12 cellular contexts compared by ENCODE assay signal in genomic region chr5:132086277-132086794, GRCh38. TPM values are rescaled to one million over a fixed set of nuclear protein-coding genes. Genes with fewer than 3 reads are reported as not detected.
A peak's percentile ranks its signal among the peaks of the same experiment; 100 is the strongest.
DNase-seq lines count a peak whose midpoint lies in the region; ATAC-seq, FAIRE-seq and TF ChIP-seq lines count a peak whose summit lies in the region.
"Had no signal": no experiment of that assay in that cellular context is flagged by ENCODE, and none has a peak within 500 bp of the region (broad histone marks: within the 10 kb centered on the region; RNA-seq: fewer than 3 reads in every experiment).

No MANE protein-coding gene starts in this region.

- no peak overlapping the region for H3K4me3 Mint-ChIP-seq in activated T-helper 2 cell treated with anti-CD3 and anti-CD28 coated beads, Interferon-gamma antibody, Interleukin-2, Interleukin-4, amounts not matched to agents 10 μg/mL and 5 μg/mL and 100 μg/mL, durations not matched to agents 14 hours and 24 hours and 36 hours (ENCODE audit: low read depth)

- H3K9ac ChIP-seq in liver (ENCODE audit: low read depth in 1 of 2, low read length in 2 of 2), result no peak overlapping the region
- no peak overlapping the region for H3K9ac ChIP-seq in HepG2 (ENCODE audit: insufficient read depth, low read depth, low read length)

- CTCF ChIA-PET in HepG2 (lab: Yijun Ruan, JAX; ENCODE audit: low intra/inter-chr PET ratio, low total read pairs), result no interaction called here

- TF ChIP-seq RAD21 in liver (IDR thresholded peaks at IDR 0.05), result no peak
- TF ChIP-seq RAD21 in HepG2 (CRISPR knock-in tag; IDR thresholded peaks at IDR 0.05), result no peak

- H3K27ac Mint-ChIP-seq in activated T-helper 2 cell treated with anti-CD3 and anti-CD28 coated beads, Interferon-gamma antibody, Interleukin-2, Interleukin-4, amounts not matched to agents 10 μg/mL and 5 μg/mL and 100 μg/mL, durations not matched to agents 14 hours and 24 hours and 36 hours, result peak overlapping the region; percentile 51

- peaks cover 4% of the 10 kb centered on the region for H3K36me3 Mint-ChIP-seq in activated T-helper 2 cell treated with anti-CD3 and anti-CD28 coated beads, Interferon-gamma antibody, Interleukin-2, Interleukin-4, amounts not matched to agents 10 μg/mL and 5 μg/mL and 100 μg/mL, durations not matched to agents 14 hours and 24 hours and 36 hours (ENCODE audit: low read depth)

- no peaks in the 10 kb centered on the region for H3K27me3 Mint-ChIP-seq in activated T-helper 2 cell treated with anti-CD3 and anti-CD28 coated beads, Interferon-gamma antibody, Interleukin-2, Interleukin-4, amounts not matched to agents 10 μg/mL and 5 μg/mL and 100 μg/mL, durations not matched to agents 14 hours and 24 hours and 36 hours (ENCODE audit: low read depth)

- TF ChIP-seq EP300 in HepG2 (IDR thresholded peaks at IDR 0.05; ENCODE audit: low read depth in 2 of 2, low read length in 2 of 2) (no peak), HepG2 (CRISPR knock-in tag; IDR thresholded peaks at IDR 0.05; ENCODE audit: borderline replicate concordance) (no peak)

- ATAC-seq in HepG2 (no peak; the same call in 2 of the 3 replicates), aorta (ENCODE audit: low FRiP score) (peak; percentile 86), GM18873 (IDR thresholded peaks at IDR 0.05; ENCODE audit: low FRiP score, unreplicated experiment) (no peak)

- H3K4me3 ChIP-seq in liver (ENCODE audit: low read depth in 1 of 3, low read length in 3 of 3), result no peak overlapping the region
- H3K4me3 ChIP-seq in HepG2 (replicated peaks in 1 of 3; ENCODE audit: insufficient read depth in 1 of 3, low read depth in 2 of 3, low read length in 3 of 3), result no peak overlapping the region
- no peak overlapping the region for H3K4me3 ChIP-seq in left ventricle myocardium inferior
- no peak overlapping the region for H3K4me3 ChIP-seq in aorta (ENCODE audit: low read length in 2 of 2)

- H3K4me2 ChIP-seq in HepG2 (ENCODE audit: low read depth, low read length), result no peak overlapping the region

- no peak for DNase-seq in HepG2 (ENCODE audit: low spot score)
- no peak for DNase-seq in activated T-helper 2 cell treated with anti-CD3 and anti-CD28 coated beads, Interferon-gamma antibody, Interleukin-2, Interleukin-4, amounts not matched to agents 10 μg/mL and 5 μg/mL and 100 μg/mL, durations not matched to agents 14 hours and 24 hours and 36 hours (ENCODE audit: low spot score)
- DNase-seq in left ventricle myocardium inferior, result peak; percentile 74
- DNase-seq in aorta, result peak; percentile 87 to 90
- DNase-seq in activated gamma-delta T cell treated with Interleukin-2 at 50 U/mL for 16 hours, result no peak
- DNase-seq in NOMO-1 treated with dmso at 0.1 percent for 144 hours (lab: John Stamatoyannopoulos, UW; ENCODE audit: unreplicated experiment), result no peak
- DNase-seq: activated naive CD4-positive, alpha-beta T cell treated with Interleukin-2 at 50 U/mL for 16 hours; NCI-H748 treated with DMSO at 0.1 percent for 48 hours had no signal

- peaks cover 9% of the 10 kb centered on the region for H3K9me3 Mint-ChIP-seq in activated T-helper 2 cell treated with anti-CD3 and anti-CD28 coated beads, Interferon-gamma antibody, Interleukin-2, Interleukin-4, amounts not matched to agents 10 μg/mL and 5 μg/mL and 100 μg/mL, durations not matched to agents 14 hours and 24 hours and 36 hours

- intact Hi-C loops in HepG2 (cut with micrococcal nuclease; ENCODE audit: unreplicated experiment) (no loop called here), left ventricle myocardium inferior (cut with micrococcal nuclease) (no loop called here), aorta (cut with DNase I) (no loop called here)
- intact Hi-C loops in activated T-helper 2 cell treated with anti-CD3 and anti-CD28 coated beads, Interferon-gamma antibody, Interleukin-2, Interleukin-4, amounts not matched to agents 10 μg/mL and 5 μg/mL and 100 μg/mL, durations not matched to agents 14 hours and 24 hours and 36 hours (cut with micrococcal nuclease), result no loop called here

- H3K27me3 ChIP-seq in liver (ENCODE audit: control insufficient read depth in 4 of 4, insufficient read depth in 4 of 4, low read length in 3 of 4) (no peaks in the 10 kb centered on the region), HepG2 (ENCODE audit: control insufficient read depth in 1 of 2, insufficient read depth in 2 of 2, low read length in 2 of 2) (peaks cover 2 to 25% of the 10 kb centered on the region in 2 experiments; a peak in 2 of 5 replicates), left ventricle myocardium inferior (ENCODE audit: low read depth) (no peaks in the 10 kb centered on the region), aorta (ENCODE audit: control insufficient read depth in 1 of 2, insufficient read depth in 2 of 2, low read length in 1 of 2) (no peaks in the 10 kb centered on the region)

- 76% methylated on average over 2 of the region's 2 CpGs for WGBS in liver
- WGBS in HepG2 (ENCODE audit: low lambda C conversion rate), result 0% methylated on average over 2 of the region's 2 CpGs
- WGBS in aorta, 2 donors, result 3 to 4% methylated on average over 2 of the region's 2 CpGs

- H3K9me3 ChIP-seq in liver (ENCODE audit: control insufficient read depth in 4 of 4, low read length in 3 of 4) (no peaks in the 10 kb centered on the region), HepG2 (ENCODE audit: low read length) (no peaks in the 10 kb centered on the region), left ventricle myocardium inferior (replicated peaks) (no peaks in the 10 kb centered on the region), aorta (ENCODE audit: control insufficient read depth, low read length) (no peaks in the 10 kb centered on the region)

- TF ChIP-seq CTCF in liver (IDR thresholded peaks at IDR 0.05; ENCODE audit: low read depth, low read length, missing input control) (no peak), HepG2 (CRISPR knock-in tag; IDR thresholded peaks at IDR 0.05) (no peak), left ventricle myocardium inferior (IDR thresholded peaks at IDR 0.05; ENCODE audit: borderline replicate concordance) (no peak)

- BruUV-seq in HepG2 (replicated peaks; lab: Mats Ljungman, UMichigan), result no TSS peak

- in situ Hi-C loops in HepG2 (cut with HindIII; ENCODE audit: extremely low pct_ligation_motif_present, low pct_unique_long_range_greater_than_20kb), result no loop called here

- H3K27ac ChIP-seq in liver (ENCODE audit: low read depth in 1 of 2, low read length in 2 of 2), result no peak overlapping the region
- H3K27ac ChIP-seq in HepG2 (ENCODE audit: extremely low read length, insufficient read depth, low read length), result no peak overlapping the region
- peak overlapping the region; percentile 63 for H3K27ac ChIP-seq in left ventricle myocardium inferior (replicated peaks)
- peak overlapping the region in 1 of 2 donors; percentile 75 for H3K27ac ChIP-seq in aorta (ENCODE audit: low read depth in 1 of 2, low read length in 2 of 2)

- H3K36me3 ChIP-seq in liver (ENCODE audit: control insufficient read depth in 4 of 4, insufficient read depth in 3 of 4, low read depth in 1 of 4, low read length in 3 of 4) (no peaks in the 10 kb centered on the region), HepG2 (replicated peaks in 1 of 2; ENCODE audit: control insufficient read depth in 1 of 2, insufficient read depth in 2 of 2, low read length in 2 of 2) (no peaks in the 10 kb centered on the region), left ventricle myocardium inferior (no peaks in the 10 kb centered on the region), aorta (ENCODE audit: control insufficient read depth in 1 of 2, insufficient read depth in 2 of 2, low read length in 1 of 2) (no peaks in the 10 kb centered on the region)

- FAIRE-seq in HepG2 (lab: Jason Lieb, UNC), result no peak
- FAIRE-seq: D721Med had no signal

- no peaks in the 10 kb centered on the region for H4K20me1 ChIP-seq in HepG2 (ENCODE audit: insufficient read depth, low read length)

- TF ChIP-seq POLR2A in HepG2 (IDR thresholded peaks at IDR 0.05; ENCODE audit: insufficient read depth in 1 of 2, low read depth in 2 of 2, low read length in 2 of 2), result no peak

- H3K4me1 Mint-ChIP-seq in activated T-helper 2 cell treated with anti-CD3 and anti-CD28 coated beads, Interferon-gamma antibody, Interleukin-2, Interleukin-4, amounts not matched to agents 10 μg/mL and 5 μg/mL and 100 μg/mL, durations not matched to agents 14 hours and 24 hours and 36 hours (ENCODE audit: low read depth), result peaks cover 74% of the 10 kb centered on the region

- no peaks in the 10 kb centered on the region for H3K4me1 ChIP-seq in liver (ENCODE audit: control insufficient read depth in 4 of 4, insufficient read depth in 4 of 4, low read length in 3 of 4)
- H3K4me1 ChIP-seq in HepG2 (ENCODE audit: insufficient read depth, low read length), result no peaks in the 10 kb centered on the region
- peaks cover 29% of the 10 kb centered on the region for H3K4me1 ChIP-seq in left ventricle myocardium inferior
- peaks cover 3% of the 10 kb centered on the region in 2 donors for H3K4me1 ChIP-seq in aorta (ENCODE audit: control insufficient read depth in 1 of 2, insufficient read depth in 2 of 2, low read length in 2 of 2)

- POLR2A ChIA-PET in HepG2 (lab: Yijun Ruan, JAX), result no interaction called here

- H3K79me2 ChIP-seq in HepG2 (ENCODE audit: insufficient read depth, low read length), result no peaks in the 10 kb centered on the region

- H2AFZ ChIP-seq in HepG2 (ENCODE audit: low read length), result no peak overlapping the region

RNA-seq across cellular contexts. Expression of gene CSF2, which starts 12.7 kb away (rescaled TPM):
- total RNA-seq in liver, result not detected
- not detected for polyA plus RNA-seq in liver
- not detected in 2 replicates for total RNA-seq in HepG2 (2016; rRNA removed; fragmentation: Illumina TruSeq; extraction: Trizol)
- total RNA-seq in HepG2 (2016; cell fraction: cytosol; rRNA removed; fragmentation: Illumina TruSeq; extraction: Trizol; ENCODE audit: low read depth), result not detected in 2 replicates
- total RNA-seq in HepG2 (2016; cell fraction: insoluble cytoplasmic fraction; rRNA removed; fragmentation: Illumina TruSeq; extraction: Trizol), result not detected in 2 replicates
- not detected in 2 replicates for total RNA-seq in HepG2 (2016; cell fraction: membrane; rRNA removed; fragmentation: Illumina TruSeq; extraction: Trizol)
- not detected in 2 replicates for total RNA-seq in HepG2 (2016; cell fraction: nucleus; rRNA removed; fragmentation: Illumina TruSeq; extraction: Trizol)
- polyA plus RNA-seq in HepG2 (2011; rRNA removed), result not detected in 2 replicates
- not detected in 2 replicates for polyA plus RNA-seq in HepG2 (2011; cell fraction: cytosol; rRNA removed)
- not detected in 2 replicates for polyA plus RNA-seq in HepG2 (2011; cell fraction: nucleus; rRNA removed)
- not detected in 2 replicates for polyA plus RNA-seq in HepG2 (2012)
- polyA plus RNA-seq in HepG2 (2016; cell fraction: cytosol; fragmentation: Illumina TruSeq; extraction: Trizol; ENCODE audit: low read depth), result not detected in 2 replicates
- polyA plus RNA-seq in HepG2 (2016; cell fraction: insoluble cytoplasmic fraction; fragmentation: Illumina TruSeq; extraction: Trizol; ENCODE audit: low read depth), result not detected in 2 replicates
- polyA plus RNA-seq in HepG2 (2016; cell fraction: membrane; fragmentation: Illumina TruSeq; extraction: Trizol; ENCODE audit: low read depth), result not detected in 2 replicates
- polyA plus RNA-seq in HepG2 (2016; cell fraction: nucleus; fragmentation: Illumina TruSeq; extraction: Trizol; ENCODE audit: insufficient read depth, low read depth), result not detected in 2 replicates
- polyA minus RNA-seq in HepG2 (2011; rRNA and poly(A)+ RNA removed; ENCODE audit: low replicate concordance), result not detected in 2 replicates
- not detected in 2 replicates for polyA minus RNA-seq in HepG2 (2011; cell fraction: cytosol; rRNA and poly(A)+ RNA removed)
- polyA minus RNA-seq in HepG2 (2011; cell fraction: nucleus; rRNA and poly(A)+ RNA removed), result not detected in 2 replicates
- 764 and 772 TPM in 2 replicates for total RNA-seq in activated T-helper 2 cell treated with anti-CD3 and anti-CD28 coated beads, Interferon-gamma antibody, Interleukin-2, Interleukin-4, amounts not matched to agents 10 μg/mL and 5 μg/mL and 100 μg/mL, durations not matched to agents 14 hours and 24 hours and 36 hours
- total RNA-seq in left ventricle myocardium inferior, result not detected
- under 1 TPM in 1 of 2 donors, not detected in 1; 0.51 TPM for total RNA-seq in aorta
- not detected for polyA plus RNA-seq in aorta
- total RNA-seq: subcutaneous adipose tissue had no signal

RNA-seq across cellular contexts. Expression of gene IL3, which starts 25.9 kb away (rescaled TPM):
- total RNA-seq in liver, result not detected
- not detected for polyA plus RNA-seq in liver
- not detected in 2 replicates for total RNA-seq in HepG2 (2016; rRNA removed; fragmentation: Illumina TruSeq; extraction: Trizol)
- not detected in 2 replicates for total RNA-seq in HepG2 (2016; cell fraction: cytosol; rRNA removed; fragmentation: Illumina TruSeq; extraction: Trizol; ENCODE audit: low read depth)
- not detected in 2 replicates for total RNA-seq in HepG2 (2016; cell fraction: insoluble cytoplasmic fraction; rRNA removed; fragmentation: Illumina TruSeq; extraction: Trizol)
- total RNA-seq in HepG2 (2016; cell fraction: membrane; rRNA removed; fragmentation: Illumina TruSeq; extraction: Trizol), result not detected in 2 replicates
- total RNA-seq in HepG2 (2016; cell fraction: nucleus; rRNA removed; fragmentation: Illumina TruSeq; extraction: Trizol), result not detected in 2 replicates
- not detected in 2 replicates for polyA plus RNA-seq in HepG2 (2011; rRNA removed)
- not detected in 2 replicates for polyA plus RNA-seq in HepG2 (2011; cell fraction: cytosol; rRNA removed)
- polyA plus RNA-seq in HepG2 (2011; cell fraction: nucleus; rRNA removed), result not detected in 2 replicates
- not detected in 2 replicates for polyA plus RNA-seq in HepG2 (2012)
- polyA plus RNA-seq in HepG2 (2016; cell fraction: cytosol; fragmentation: Illumina TruSeq; extraction: Trizol; ENCODE audit: low read depth), result not detected in 2 replicates
- polyA plus RNA-seq in HepG2 (2016; cell fraction: insoluble cytoplasmic fraction; fragmentation: Illumina TruSeq; extraction: Trizol; ENCODE audit: low read depth), result not detected in 2 replicates
- polyA plus RNA-seq in HepG2 (2016; cell fraction: membrane; fragmentation: Illumina TruSeq; extraction: Trizol; ENCODE audit: low read depth), result not detected in 2 replicates
- not detected in 2 replicates for polyA plus RNA-seq in HepG2 (2016; cell fraction: nucleus; fragmentation: Illumina TruSeq; extraction: Trizol; ENCODE audit: insufficient read depth, low read depth)
- not detected in 2 replicates for polyA minus RNA-seq in HepG2 (2011; rRNA and poly(A)+ RNA removed; ENCODE audit: low replicate concordance)
- not detected in 2 replicates for polyA minus RNA-seq in HepG2 (2011; cell fraction: cytosol; rRNA and poly(A)+ RNA removed)
- not detected in 2 replicates for polyA minus RNA-seq in HepG2 (2011; cell fraction: nucleus; rRNA and poly(A)+ RNA removed)
- 140 and 142 TPM in 2 replicates for total RNA-seq in activated T-helper 2 cell treated with anti-CD3 and anti-CD28 coated beads, Interferon-gamma antibody, Interleukin-2, Interleukin-4, amounts not matched to agents 10 μg/mL and 5 μg/mL and 100 μg/mL, durations not matched to agents 14 hours and 24 hours and 36 hours
- total RNA-seq in left ventricle myocardium inferior, result not detected
- not detected for total RNA-seq in aorta
- not detected for polyA plus RNA-seq in aorta
- total RNA-seq: subcutaneous adipose tissue had no signal

Comparison
In these comparisons a context has a peak if more than half of its experiments do, and no peak if none do; other contexts are left out.
1. DNase-seq: peak in left ventricle myocardium inferior (single experiment) and aorta (2 of 2); none in HepG2 (single experiment), activated T-helper 2 cell treated with anti-CD3 and anti-CD28 coated beads, Interferon-gamma antibody, Interleukin-2, Interleukin-4, amounts not matched to agents 10 μg/mL and 5 μg/mL and 100 μg/mL, durations not matched to agents 14 hours and 24 hours and 36 hours (single experiment), activated gamma-delta T cell treated with Interleukin-2 at 50 U/mL for 16 hours (single experiment) and NOMO-1 treated with dmso at 0.1 percent for 144 hours (single experiment).
2. RNA of gene CSF2, which starts 12.7 kb away (total RNA-seq): 764 to 772 TPM in activated T-helper 2 cell treated with anti-CD3 and anti-CD28 coated beads, Interferon-gamma antibody, Interleukin-2, Interleukin-4, amounts not matched to agents 10 μg/mL and 5 μg/mL and 100 μg/mL, durations not matched to agents 14 hours and 24 hours and 36 hours; 0.51 TPM in aorta, not detected in liver, not detected in HepG2 and not detected in left ventricle myocardium inferior (single experiment); every median in the first group is over 100 times any median in the second.
3. RNA of gene IL3, which starts 25.9 kb away (total RNA-seq): 140 to 142 TPM in activated T-helper 2 cell treated with anti-CD3 and anti-CD28 coated beads, Interferon-gamma antibody, Interleukin-2, Interleukin-4, amounts not matched to agents 10 μg/mL and 5 μg/mL and 100 μg/mL, durations not matched to agents 14 hours and 24 hours and 36 hours; not detected in liver, not detected in HepG2, not detected in left ventricle myocardium inferior (single experiment) and not detected in aorta; every median in the first group is over 100 times any median in the second.